ENCODE assay signal across 30 cellular contexts in the genomic region with DNA sequence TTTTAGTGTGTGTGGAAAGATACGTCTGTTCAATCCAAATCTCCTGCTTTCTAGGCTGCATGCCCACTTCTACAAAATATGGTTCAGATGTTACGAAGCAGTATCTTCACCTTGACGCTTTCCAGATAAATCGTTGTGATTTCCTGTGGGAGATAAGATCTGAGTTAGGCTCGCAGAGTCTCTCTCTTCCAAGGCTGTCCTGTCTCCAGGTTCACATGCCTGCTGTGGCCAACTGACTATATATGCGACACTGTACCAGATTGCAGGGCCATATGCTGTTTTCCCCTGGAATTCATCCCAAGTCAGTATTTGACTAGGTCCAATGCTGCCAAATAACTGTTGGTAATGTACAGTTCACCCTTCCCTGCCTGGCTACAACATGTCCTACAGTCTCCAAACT. TPM values are rescaled to one million over a fixed set of nuclear protein-coding genes. Genes with fewer than 3 reads are reported as not detected.
A peak's percentile ranks its signal among the peaks of the same experiment; 100 is the strongest.
DNase-seq lines count a peak whose midpoint lies in the region; ATAC-seq and TF ChIP-seq lines count a peak whose summit lies in the region.
"Had no signal": no experiment of that assay in that cellular context is flagged by ENCODE, and none has a peak within 500 bp of the region (broad histone marks: within the 10 kb centered on the region; RNA-seq: fewer than 3 reads in every experiment).

No MANE protein-coding gene starts in this region.

- 57 to 68% methylated on average over 6 of the region's 6 CpGs for WGBS in esophagus squamous epithelium, 2 donors

- TF ChIP-seq CTCF in esophagus squamous epithelium (IDR thresholded peaks at IDR 0.05) (no peak), gastrocnemius medialis (IDR thresholded peaks at IDR 0.05 in 4 of 5, conservative IDR thresholded peaks at IDR 0.05 in 1 of 5) (no peak)

- ATAC-seq in gastrocnemius medialis = no peak
- no peak for ATAC-seq in HG03280 (IDR thresholded peaks at IDR 0.05; ENCODE audit: unreplicated experiment)
- ATAC-seq: activated CD4-positive, CD25-positive, alpha-beta regulatory T cell treated with anti-CD3 and anti-CD28 coated beads, Interleukin-2, amount 50 U/mL, for 24 hours; left lung; naive thymus-derived CD8-positive, alpha-beta T cell; right cardiac atrium had no signal

- no peak overlapping the region for H3K9ac ChIP-seq in rectal smooth muscle tissue (ENCODE audit: low read length)
- H3K9ac ChIP-seq: KMS-11 had no signal

- in situ Hi-C loops in G401 (cut with HindIII; ENCODE audit: low sequenced_read_pairs) (no loop called here), gastrocnemius medialis (cut with MboI; ENCODE audit: low sequenced_read_pairs in 4 of 4) (no loop called here)

- H3K27ac ChIP-seq in esophagus squamous epithelium (peak overlapping the region in 3 of 4 donors; percentile 38 to 52 (median 49)), rectal smooth muscle tissue (ENCODE audit: low read depth, low read length) (peak overlapping the region; percentile 29), gastrocnemius medialis (no peak overlapping the region)
- H3K27ac ChIP-seq: KMS-11, left lung, spleen had no signal

- H3K27me3 ChIP-seq in esophagus squamous epithelium (no peaks in the 10 kb centered on the region), rectal smooth muscle tissue (ENCODE audit: control insufficient read depth, insufficient read depth, low read length) (no peaks in the 10 kb centered on the region), gastrocnemius medialis (no peaks in the 10 kb centered on the region)
- H3K27me3 ChIP-seq: left lung, spleen had no signal

- H3K9me3 ChIP-seq in esophagus squamous epithelium (no peaks in the 10 kb centered on the region), gastrocnemius medialis (no peaks in the 10 kb centered on the region)
- H3K9me3 ChIP-seq: HAP-1, left lung, spleen had no signal

- DNase-seq in G401 (ENCODE audit: low spot score) (peak; percentile 98), NCI-H446 treated with DMSO at 0.1 percent for 48 hours (lab: John Stamatoyannopoulos, UW) (peak; percentile 94), esophagus squamous epithelium (lab: John Stamatoyannopoulos, UW) (no peak), gastrocnemius medialis (no peak), germinal center (ENCODE audit: low spot score) (no peak), SHP77 treated with DMSO at 0.1 percent for 48 hours (lab: John Stamatoyannopoulos, UW) (no peak)
- DNase-seq: activated CD4-positive, alpha-beta memory T cell treated with anti-CD3 and anti-CD28 coated beads for 36 hours; activated CD8-positive, alpha-beta memory T cell treated with anti-CD3 and anti-CD28 coated beads, Interleukin-2, amount 50 U/mL, for 4 hours; activated naive CD4-positive, alpha-beta T cell treated with anti-CD3 and anti-CD28 coated beads, Interleukin-2, amount 10 ng/mL, durations not matched to agents 7 days and 5 days; amygdala; DND-41; hypothalamus; left lung; naive thymus-derived CD8-positive, alpha-beta T cell; NCI-H1417 treated with DMSO at 0.1 percent for 48 hours; NCI-H524 treated with DMSO at 0.1 percent for 48 hours; right cardiac atrium; spleen; T-helper 1 cell had no signal

- H3K4me3 ChIP-seq in esophagus squamous epithelium (no peak overlapping the region), rectal smooth muscle tissue (ENCODE audit: low read length) (no peak overlapping the region), gastrocnemius medialis (no peak overlapping the region)
- H3K4me3 ChIP-seq: HAP-1, left lung, spleen had no signal

- intact Hi-C loops in esophagus squamous epithelium (cut with DNase I) (no loop called here), gastrocnemius medialis (cut with DNase I; ENCODE audit: low total_unique reads) (loop anchor here (10.0 kb wide), 1 partner anchor 48 kb away; no protein-coding TSS in a partner anchor)

- H3K36me3 ChIP-seq in esophagus squamous epithelium (peaks cover 0 to 6% (median 0%) of the 10 kb centered on the region in 3 donors), rectal smooth muscle tissue (ENCODE audit: control insufficient read depth, insufficient read depth, low read length) (peaks cover 3% of the 10 kb centered on the region), gastrocnemius medialis (no peaks in the 10 kb centered on the region)
- H3K36me3 ChIP-seq: HAP-1, left lung, spleen had no signal

- peaks cover 0 to 13% (median 0%) of the 10 kb centered on the region in 3 donors for H3K4me1 ChIP-seq in esophagus squamous epithelium
- H3K4me1 ChIP-seq in rectal smooth muscle tissue (ENCODE audit: control insufficient read depth, insufficient read depth, low read length) = peaks cover 36% of the 10 kb centered on the region
- peaks cover 0 to 6% of the 10 kb centered on the region in 2 donors for H3K4me1 ChIP-seq in gastrocnemius medialis
- H3K4me1 ChIP-seq: HAP-1, left lung had no signal

- TF ChIP-seq POLR2A in esophagus squamous epithelium (IDR thresholded peaks at IDR 0.05) (no peak), gastrocnemius medialis (IDR thresholded peaks at IDR 0.05) (no peak)

RNA-seq across cellular contexts. Expression of gene TMEM252, which starts 47.9 kb away (rescaled TPM):
- not detected in 2 replicates for total RNA-seq in G401 (2014; rRNA removed; shearing (Covaris generic))
- total RNA-seq in esophagus squamous epithelium = not detected
- total RNA-seq in gastrocnemius medialis = not detected
- total RNA-seq: activated CD4-positive, alpha-beta memory T cell treated with anti-CD3 and anti-CD28 coated beads for 36 hours; activated T-helper 1 cell treated with anti-CD3 and anti-CD28 coated beads, Interleukin-12 subunit alpha, Interleukin-12 subunit beta, Interleukin-2, Interleukin-4 antibody, amounts not matched to agents 30 ng/mL and 10 ng/mL and 1 ng/mL, durations not matched to agents 14 hours and 24 hours and 36 hours; cardiac septum; dermis microvascular lymphatic vessel endothelial cell; left lung; mesenteric fat pad; naive thymus-derived CD8-positive, alpha-beta T cell; osteocyte; right cardiac atrium; SK-MEL-5 had no signal

Comparison
In these comparisons a context has a peak if more than half of its experiments do, and no peak if none do; other contexts are left out.
1. DNase-seq: peak in G401 (single experiment) and NCI-H446 treated with DMSO at 0.1 percent for 48 hours (single experiment); none in esophagus squamous epithelium (single experiment), gastrocnemius medialis (0 of 2), germinal center (single experiment) and SHP77 treated with DMSO at 0.1 percent for 48 hours (single experiment).
2. H3K27ac ChIP-seq: peak in esophagus squamous epithelium (3 of 4) and rectal smooth muscle tissue (single experiment); none in gastrocnemius medialis (0 of 4).